ENCODE assay signal across 22 cellular contexts in genomic region chr1:207316141-207316540, GRCh38. TPM values are rescaled to one million over a fixed set of nuclear protein-coding genes. Genes with fewer than 3 reads are reported as not detected.
DNase-seq lines count a peak whose midpoint lies in the region; ATAC-seq, FAIRE-seq and TF ChIP-seq lines count a peak whose summit lies in the region.
"Had no signal": no experiment of that assay in that cellular context is flagged by ENCODE, and none has a peak within 500 bp of the region (broad histone marks: within the 10 kb centered on the region; RNA-seq: fewer than 3 reads in every experiment).

No MANE protein-coding gene starts in this region.

- no peak for ATAC-seq in GM23338
- ATAC-seq in HepG2 = no peak
- ATAC-seq in HG02759 (IDR thresholded peaks at IDR 0.05; ENCODE audit: unreplicated experiment) = no peak
- no peak for ATAC-seq in GM18870 (IDR thresholded peaks at IDR 0.05; ENCODE audit: unreplicated experiment)
- ATAC-seq: stimulated activated effector memory CD8-positive, alpha-beta T cell treated with anti-CD3 and anti-CD28 coated beads, Interleukin-12 subunit alpha, Interleukin-12 subunit beta, amount 100 ng/mL, for 72 hours; T-helper 17 cell had no signal

- H3F3A ChIP-seq in GM23338 (replicated peaks; ENCODE audit: low read depth) = no peaks in the 10 kb centered on the region

- H3K4me3 Mint-ChIP-seq in GM23338 (no peak overlapping the region), mesothelial cell of epicardium (no peak overlapping the region)
- H3K4me3 Mint-ChIP-seq: activated B cell treated with CpG ODN at 0.5 μM for 24 hours; CD8-positive, alpha-beta memory T cell; dendritic cell treated with granulocyte-macrophage colony-stimulating factor and Interleukin-4, amounts not matched to agents 40 ng/mL and 50 ng/mL, for 4 days; immature natural killer cell; neural crest cell; stimulated activated effector memory CD8-positive, alpha-beta T cell treated with anti-CD3 and anti-CD28 coated beads, Interleukin-12 subunit alpha, Interleukin-12 subunit beta, amount 100 ng/mL, for 72 hours; T-helper 17 cell had no signal

- CTCF ChIA-PET in HepG2 (lab: Yijun Ruan, JAX; ENCODE audit: low intra/inter-chr PET ratio, low total read pairs) = no interaction called here

- H3K4me1 Mint-ChIP-seq in GM23338 (peaks cover 36% of the 10 kb centered on the region), mesothelial cell of epicardium (peaks cover 57% of the 10 kb centered on the region)

- in situ Hi-C loops in HepG2 (cut with HindIII; ENCODE audit: extremely low pct_ligation_motif_present, low pct_unique_long_range_greater_than_20kb) = no loop called here

- H3K79me2 ChIP-seq in GM23338 (replicated peaks; ENCODE audit: insufficient read depth) (no peaks in the 10 kb centered on the region), HepG2 (ENCODE audit: insufficient read depth, low read length) (no peaks in the 10 kb centered on the region)

- H3K27ac Mint-ChIP-seq in GM23338 (peak overlapping the region; percentile 48; the same call in 1 of the 2 replicates), mesothelial cell of epicardium (peak overlapping the region; percentile 96)
- H3K27ac Mint-ChIP-seq: stimulated activated effector memory CD8-positive, alpha-beta T cell treated with anti-CD3 and anti-CD28 coated beads, Interleukin-12 subunit alpha, Interleukin-12 subunit beta, amount 100 ng/mL, for 72 hours had no signal

- H3K27me3 ChIP-seq in GM23338 (ENCODE audit: insufficient read depth) = no peaks in the 10 kb centered on the region
- no peaks in the 10 kb centered on the region; a peak in 1 of 5 replicates for H3K27me3 ChIP-seq in HepG2 (ENCODE audit: control insufficient read depth in 1 of 2, insufficient read depth in 2 of 2, low read length in 2 of 2)
- H3K27me3 ChIP-seq: esophagus muscularis mucosa, SJCRH30, tibial nerve had no signal

- no peaks in the 10 kb centered on the region for H3K9me3 ChIP-seq in HepG2 (ENCODE audit: low read length)
- H3K9me3 ChIP-seq: esophagus muscularis mucosa, SJCRH30, tibial nerve had no signal

- TF ChIP-seq CTCF in 22Rv1 (IDR thresholded peaks at IDR 0.05) (no peak), GM23338 (conservative IDR thresholded peaks at IDR 0.05; ENCODE audit: low read depth in 2 of 2) (no peak), epithelial cell of esophagus (IDR thresholded peaks at IDR 0.05; ENCODE audit: insufficient read depth, low read depth, low read length, missing control alignments) (peak; percentile 33), mesothelial cell of epicardium (IDR thresholded peaks at IDR 0.05; ENCODE audit: unreplicated experiment) (no peak), HepG2 (CRISPR knock-in tag; IDR thresholded peaks at IDR 0.05) (no peak)

- H2AFZ ChIP-seq in GM23338 (no peak overlapping the region), HepG2 (ENCODE audit: low read length) (no peak overlapping the region)

- no peak for FAIRE-seq in HepG2 (lab: Jason Lieb, UNC)

- H3K4me2 ChIP-seq in GM23338 = no peak overlapping the region; the same call in 1 of the 2 replicates
- no peak overlapping the region for H3K4me2 ChIP-seq in HepG2 (ENCODE audit: low read depth, low read length)

- no peak overlapping the region for H3K9ac ChIP-seq in HepG2 (ENCODE audit: insufficient read depth, low read depth, low read length)

- H3K36me3 Mint-ChIP-seq in GM23338 (ENCODE audit: low read depth) (no peaks in the 10 kb centered on the region), mesothelial cell of epicardium (no peaks in the 10 kb centered on the region)
- H3K36me3 Mint-ChIP-seq: immature natural killer cell had no signal

- TF ChIP-seq EP300 in HepG2 (IDR thresholded peaks at IDR 0.05; ENCODE audit: low read depth in 2 of 2, low read length in 2 of 2) = no peak
- no peak for TF ChIP-seq EP300 in HepG2 (CRISPR knock-in tag; IDR thresholded peaks at IDR 0.05; ENCODE audit: borderline replicate concordance)

- H4K20me1 ChIP-seq in GM23338 (replicated peaks; ENCODE audit: insufficient read depth) = no peaks in the 10 kb centered on the region
- H4K20me1 ChIP-seq in HepG2 (ENCODE audit: insufficient read depth, low read length) = no peaks in the 10 kb centered on the region

- DNase-seq in GM23338 (ENCODE audit: low spot score) = peak; percentile 13
- DNase-seq in epithelial cell of esophagus (ENCODE audit: low read depth) = peak; percentile 49
- DNase-seq in mesothelial cell of epicardium (ENCODE audit: low spot score in 2 of 2, unreplicated experiment in 2 of 2) = no peak
- no peak for DNase-seq in HepG2 (ENCODE audit: low spot score)
- DNase-seq in GM19238 (ENCODE audit: insufficient read length, low spot score) = no peak
- DNase-seq: activated B cell treated with CpG ODN at 0.5 μM for 24 hours; CD8-positive, alpha-beta memory T cell; GOT3; immature natural killer cell; NCI-H2029 treated with DMSO at 0.1 percent for 48 hours; NCI-H510A; retina; SJCRH30; T-helper 17 cell had no signal

- peaks cover 11% of the 10 kb centered on the region for H3K4me1 ChIP-seq in GM23338 (ENCODE audit: insufficient read depth)
- no peaks in the 10 kb centered on the region for H3K4me1 ChIP-seq in HepG2 (ENCODE audit: insufficient read depth, low read length)

- BruUV-seq in HepG2 (replicated peaks; lab: Mats Ljungman, UMichigan) = no TSS peak

- no peaks in the 10 kb centered on the region for H3K9me2 ChIP-seq in GM23338 (ENCODE audit: insufficient read depth)

- H3K36me3 ChIP-seq in GM23338 (ENCODE audit: insufficient read depth) (no peaks in the 10 kb centered on the region), HepG2 (replicated peaks in 1 of 2; ENCODE audit: control insufficient read depth in 1 of 2, insufficient read depth in 2 of 2, low read length in 2 of 2) (no peaks in the 10 kb centered on the region)
- H3K36me3 ChIP-seq: esophagus muscularis mucosa, SJCRH30, tibial nerve had no signal

- intact Hi-C loops in HepG2 (cut with micrococcal nuclease; ENCODE audit: unreplicated experiment) = no loop called here

- POLR2A ChIA-PET in HepG2 (lab: Yijun Ruan, JAX) = no interaction called here

- TF ChIP-seq POLR2A in HepG2 (IDR thresholded peaks at IDR 0.05; ENCODE audit: insufficient read depth in 1 of 2, low read depth in 2 of 2, low read length in 2 of 2) = no peak

- TF ChIP-seq RAD21 in HepG2 (CRISPR knock-in tag; IDR thresholded peaks at IDR 0.05) = no peak

- H3K27ac ChIP-seq in 22Rv1 (peak overlapping the region; percentile 34; the same call in 1 of the 2 replicates), GM23338 (ENCODE audit: low read depth) (no peak overlapping the region), HepG2 (ENCODE audit: extremely low read length, insufficient read depth, low read length) (no peak overlapping the region)
- H3K27ac ChIP-seq: SJCRH30 had no signal

- H3K9me3 Mint-ChIP-seq in GM23338 (no peaks in the 10 kb centered on the region; the same call in 2 of the 3 replicates), mesothelial cell of epicardium (no peaks in the 10 kb centered on the region)
- H3K9me3 Mint-ChIP-seq: activated B cell treated with CpG ODN at 0.5 μM for 24 hours; CD8-positive, alpha-beta memory T cell; dendritic cell treated with granulocyte-macrophage colony-stimulating factor and Interleukin-4, amounts not matched to agents 40 ng/mL and 50 ng/mL, for 4 days; immature natural killer cell; neural crest cell; stimulated activated effector memory CD8-positive, alpha-beta T cell treated with anti-CD3 and anti-CD28 coated beads, Interleukin-12 subunit alpha, Interleukin-12 subunit beta, amount 100 ng/mL, for 72 hours had no signal

- H3K4me3 ChIP-seq in GM23338 (no peak overlapping the region), epithelial cell of esophagus (ENCODE audit: low read length) (no peak overlapping the region), HepG2 (replicated peaks in 1 of 3; ENCODE audit: insufficient read depth in 1 of 3, low read depth in 2 of 3, low read length in 3 of 3) (no peak overlapping the region)
- H3K4me3 ChIP-seq: esophagus muscularis mucosa, SJCRH30, tibial nerve had no signal

- peaks cover 4% of the 10 kb centered on the region for H3K27me3 Mint-ChIP-seq in GM23338 (ENCODE audit: insufficient read depth, low read depth, poor library complexity)
- H3K27me3 Mint-ChIP-seq in mesothelial cell of epicardium (ENCODE audit: low read depth) = peaks cover 1% of the 10 kb centered on the region
- H3K27me3 Mint-ChIP-seq: activated B cell treated with CpG ODN at 0.5 μM for 24 hours; dendritic cell treated with granulocyte-macrophage colony-stimulating factor and Interleukin-4, amounts not matched to agents 40 ng/mL and 50 ng/mL, for 4 days; T-helper 17 cell had no signal

TF ChIP-seq in GM23338, 12 proteins besides CTCF, POLR2A, EP300 and RAD21 (continues in another document):
- no peak for TF ChIP-seq EZH2phosphoT487 (IDR thresholded peaks at IDR 0.05; ENCODE audit: unreplicated experiment)
- TF ChIP-seq POLR2AphosphoS5 (IDR thresholded peaks at IDR 0.05; ENCODE audit: low read depth) = no peak

TF ChIP-seq in HepG2, 621 proteins besides CTCF, POLR2A, EP300 and RAD21 (continues in another document):
- TF ChIP-seq REL (CRISPR knock-in tag; conservative IDR thresholded peaks at IDR 0.05) (no peak), GATAD1 (CRISPR knock-in tag; IDR thresholded peaks at IDR 0.05) (no peak)

RNA-seq across cellular contexts. Expression of gene CD55, which starts 5.3 kb away (rescaled TPM):
- total RNA-seq in GM23338 (2014; rRNA removed; shearing (Covaris generic)) = 17.6 and 18.5 TPM in 2 replicates
- polyA plus RNA-seq in GM23338 (2016; fragmentation: Nextera tagmentation; extraction: Ambion mirVana) (13.6 and 16.7 TPM in 2 replicates), HepG2 (2011; rRNA removed) (48.7 and 56.0 TPM in 2 replicates)
- total RNA-seq in mesothelial cell of epicardium (35.1 to 37.9 TPM (median 35.3 TPM) in 3 replicates), HepG2 (2016; rRNA removed; fragmentation: Illumina TruSeq; extraction: Trizol) (2.7 and 6.0 TPM in 2 replicates)
- 0.79 and 0.91 TPM in 2 replicates for total RNA-seq in HepG2 (2016; cell fraction: cytosol; rRNA removed; fragmentation: Illumina TruSeq; extraction: Trizol; ENCODE audit: low read depth)
- 2.9 and 6.1 TPM in 2 replicates for total RNA-seq in HepG2 (2016; cell fraction: insoluble cytoplasmic fraction; rRNA removed; fragmentation: Illumina TruSeq; extraction: Trizol)
- total RNA-seq in HepG2 (2016; cell fraction: membrane; rRNA removed; fragmentation: Illumina TruSeq; extraction: Trizol) = 1.9 TPM in 2 replicates
- total RNA-seq in HepG2 (2016; cell fraction: nucleus; rRNA removed; fragmentation: Illumina TruSeq; extraction: Trizol) = 7.4 and 8.5 TPM in 2 replicates
- 28.9 and 51.0 TPM in 2 replicates for polyA plus RNA-seq in HepG2 (2011; cell fraction: cytosol; rRNA removed)
- 11.6 and 15.8 TPM in 2 replicates for polyA plus RNA-seq in HepG2 (2011; cell fraction: nucleus; rRNA removed)
- 36.4 and 48.7 TPM in 2 replicates for polyA plus RNA-seq in HepG2 (2012)
- 1.5 and 1.8 TPM in 2 replicates for polyA plus RNA-seq in HepG2 (2016; cell fraction: cytosol; fragmentation: Illumina TruSeq; extraction: Trizol; ENCODE audit: low read depth)
- polyA plus RNA-seq in HepG2 (2016; cell fraction: insoluble cytoplasmic fraction; fragmentation: Illumina TruSeq; extraction: Trizol; ENCODE audit: low read depth) = 4.6 and 4.8 TPM in 2 replicates
- 2.2 and 2.3 TPM in 2 replicates for polyA plus RNA-seq in HepG2 (2016; cell fraction: membrane; fragmentation: Illumina TruSeq; extraction: Trizol; ENCODE audit: low read depth)
- 11.4 and 16.1 TPM in 2 replicates for polyA plus RNA-seq in HepG2 (2016; cell fraction: nucleus; fragmentation: Illumina TruSeq; extraction: Trizol; ENCODE audit: insufficient read depth, low read depth)
- 17.0 and 617 TPM in 2 replicates for polyA minus RNA-seq in HepG2 (2011; rRNA and poly(A)+ RNA removed; ENCODE audit: low replicate concordance)
- 24.7 and 25.8 TPM in 2 replicates for polyA minus RNA-seq in HepG2 (2011; cell fraction: cytosol; rRNA and poly(A)+ RNA removed)
- 42.5 and 44.9 TPM in 2 replicates for polyA minus RNA-seq in HepG2 (2011; cell fraction: nucleus; rRNA and poly(A)+ RNA removed)

Comparison
In these comparisons a context has a peak if more than half of its experiments do, and no peak if none do; other contexts are left out.
1. DNase-seq: peak in GM23338 (single experiment) and epithelial cell of esophagus (single experiment); none in mesothelial cell of epicardium (0 of 2), HepG2 (single experiment) and GM19238 (single experiment).